In genomic region chr14:52402812-52403526, GRCh38 we compare ENCODE assay signal across 9 cellular contexts.
DNase-seq lines count a peak whose midpoint lies in the region; ATAC-seq and TF ChIP-seq lines count a peak whose summit lies in the region.
"Had no signal": no experiment of that assay in that cellular context is flagged by ENCODE, and none has a peak within 500 bp of the region (broad histone marks: within the 10 kb centered on the region; RNA-seq: fewer than 3 reads in every experiment).

No MANE protein-coding gene starts in this region.

- H3K36me3 ChIP-seq in WERI-Rb-1, result no peaks in the 10 kb centered on the region

- no peak overlapping the region for H3K27ac ChIP-seq in WERI-Rb-1

- DNase-seq in NOMO-1 treated with DMSO at 0.1 percent for 48 hours (lab: John Stamatoyannopoulos, UW; ENCODE audit: unreplicated experiment) (peak; percentile 75), foreskin fibroblast (peak; percentile 68 to 76), WERI-Rb-1 (no peak), NCI-H1694 treated with DMSO at 0.1 percent for 48 hours (lab: John Stamatoyannopoulos, UW) (no peak), occipital lobe (lab: John Stamatoyannopoulos, UW) (no peak)
- DNase-seq: NCI-H1694 had no signal

- H3K9me3 ChIP-seq in WERI-Rb-1 (ENCODE audit: severe bottlenecking), result no peaks in the 10 kb centered on the region

- TF ChIP-seq CTCF in foreskin fibroblast (IDR thresholded peaks at IDR 0.05; ENCODE audit: low read depth, low read length), result no peak
- TF ChIP-seq CTCF in WERI-Rb-1 (IDR thresholded peaks at IDR 0.05; ENCODE audit: low read depth, low read length), result no peak

- ATAC-seq in GM18511 (IDR thresholded peaks at IDR 0.05; ENCODE audit: unreplicated experiment), result peak; percentile 81
- ATAC-seq in HG02610 (IDR thresholded peaks at IDR 0.05; ENCODE audit: unreplicated experiment), result peak; percentile 89
- no peak for ATAC-seq in HG02840 (IDR thresholded peaks at IDR 0.05; ENCODE audit: low FRiP score, unreplicated experiment)

- H3K27me3 ChIP-seq in WERI-Rb-1 (ENCODE audit: insufficient read depth, low read depth, severe bottlenecking), result no peaks in the 10 kb centered on the region

- H3K4me3 ChIP-seq in foreskin fibroblast (ENCODE audit: low read depth in 1 of 2, low read length in 2 of 2) (no peak overlapping the region), WERI-Rb-1 (ENCODE audit: low read depth, low read length) (no peak overlapping the region)

Comparison
In these comparisons a context has a peak if more than half of its experiments do, and no peak if none do; other contexts are left out.
1. DNase-seq: peak in NOMO-1 treated with DMSO at 0.1 percent for 48 hours (single experiment) and foreskin fibroblast (2 of 2); none in WERI-Rb-1 (single experiment), NCI-H1694 treated with DMSO at 0.1 percent for 48 hours (single experiment) and occipital lobe (single experiment).